In genomic region chr2:238168196-238168815, GRCh38 we compare ENCODE assay signal across 19 cellular contexts. TPM values are rescaled to one million over a fixed set of nuclear protein-coding genes. Genes with fewer than 3 reads are reported as not detected.
DNase-seq lines count a peak whose midpoint lies in the region; ATAC-seq and TF ChIP-seq lines count a peak whose summit lies in the region.
"Had no signal": no experiment of that assay in that cellular context is flagged by ENCODE, and none has a peak within 500 bp of the region (broad histone marks: within the 10 kb centered on the region; RNA-seq: fewer than 3 reads in every experiment).

No MANE protein-coding gene starts in this region.

- peak in 1 of 3 donors; percentile 53 for DNase-seq in CD4-positive, CD25-positive, alpha-beta regulatory T cell
- DNase-seq in RWPE1 (ENCODE audit: low spot score): no peak
- DNase-seq in dorsolateral prefrontal cortex: no peak
- DNase-seq in smooth muscle cell (lab: John Stamatoyannopoulos, UW; ENCODE audit: unreplicated experiment): no peak
- no peak for DNase-seq in foreskin melanocyte
- no peak for DNase-seq in prostate gland (ENCODE audit: low spot score)
- DNase-seq in activated CD4-positive, CD25-positive, alpha-beta regulatory T cell treated with anti-CD3 and anti-CD28 coated beads, Interleukin-2, amount 50 U/mL, for 72 hours: no peak
- no peak for DNase-seq in GM13976 (ENCODE audit: low spot score)
- DNase-seq: activated effector memory CD4-positive, alpha-beta T cell treated with anti-CD3 and anti-CD28 coated beads, Interleukin-2, amount 50 U/mL, for 16 hours; anterior cingulate cortex; Karpas-422; NCI-H1436; NCI-H345; SIG-M5; stimulated activated naive B cell treated with anti-CD40 and anti-IgM and Interleukin-4, amounts not matched to agents 10 μg/mL and 1 μg/mL and 100 μg/mL, for 72 hours had no signal

- no peak overlapping the region for H3K4me3 ChIP-seq in CD4-positive, CD25-positive, alpha-beta regulatory T cell (ENCODE audit: low read depth, low read length)
- no peak overlapping the region for H3K4me3 ChIP-seq in dorsolateral prefrontal cortex
- H3K4me3 ChIP-seq in smooth muscle cell: no peak overlapping the region
- H3K4me3 ChIP-seq in prostate gland: no peak overlapping the region
- H3K4me3 ChIP-seq: BLaER1 had no signal

- H3K27me3 Mint-ChIP-seq in CD4-positive, CD25-positive, alpha-beta regulatory T cell: peaks cover 12% of the 10 kb centered on the region

- TF ChIP-seq CTCF in RWPE1 (conservative IDR thresholded peaks at IDR 0.05; ENCODE audit: low read depth): no peak
- TF ChIP-seq CTCF in dorsolateral prefrontal cortex (IDR thresholded peaks at IDR 0.05 in 54 of 56, conservative IDR thresholded peaks at IDR 0.05 in 2 of 56; ENCODE audit: low read depth in 1 of 56, partially characterized antibody in 56 of 56): no peak
- no peak for TF ChIP-seq CTCF in smooth muscle cell (IDR thresholded peaks at IDR 0.05; ENCODE audit: borderline replicate concordance, insufficient read depth, poor library complexity, severe bottlenecking)
- no peak for TF ChIP-seq CTCF in prostate gland (IDR thresholded peaks at IDR 0.05)
- no peak for TF ChIP-seq CTCF in GM13976 (IDR thresholded peaks at IDR 0.05; ENCODE audit: borderline replicate concordance, control extremely low read depth, extremely low read depth, insufficient read depth, missing control alignments)

- ATAC-seq in CD4-positive, CD25-positive, alpha-beta regulatory T cell (ENCODE audit: low read depth in 2 of 2): no peak

- no peak overlapping the region for H3K4me2 ChIP-seq in smooth muscle cell
- H3K4me2 ChIP-seq: BLaER1 had no signal

- peaks cover 48% of the 10 kb centered on the region for H3K36me3 ChIP-seq in CD4-positive, CD25-positive, alpha-beta regulatory T cell (ENCODE audit: control insufficient read depth, insufficient read depth, low read length)
- H3K36me3 ChIP-seq in smooth muscle cell (ENCODE audit: low read depth) (no peaks in the 10 kb centered on the region), prostate gland (no peaks in the 10 kb centered on the region)

- WGBS in smooth muscle cell (ENCODE audit: low lambda C conversion rate): over 99% methylated on average over 11 of the region's 11 CpGs
- 87% methylated on average over 11 of the region's 11 CpGs for WGBS in prostate gland

- no peak overlapping the region for H3K9ac ChIP-seq in smooth muscle cell (ENCODE audit: low read depth)
- H3K9ac ChIP-seq: BLaER1, parathyroid adenoma had no signal

- H3K4me3 Mint-ChIP-seq in CD4-positive, CD25-positive, alpha-beta regulatory T cell: no peak overlapping the region
- H3K4me3 Mint-ChIP-seq: dendritic cell treated with granulocyte-macrophage colony-stimulating factor and Interleukin-4, amounts not matched to agents 40 ng/mL and 50 ng/mL, for 4 days; stimulated activated naive B cell treated with anti-CD40 and anti-IgM and Interleukin-4, amounts not matched to agents 10 μg/mL and 1 μg/mL and 100 μg/mL, for 72 hours had no signal

- peak overlapping the region in 2 of 3 donors; percentile 17 to 26 for H3K27ac Mint-ChIP-seq in CD4-positive, CD25-positive, alpha-beta regulatory T cell
- H3K27ac Mint-ChIP-seq: dendritic cell treated with granulocyte-macrophage colony-stimulating factor and Interleukin-4, amounts not matched to agents 40 ng/mL and 50 ng/mL, for 4 days had no signal

- no peaks in the 10 kb centered on the region for H3K79me2 ChIP-seq in smooth muscle cell (ENCODE audit: low read depth)
- H3K79me2 ChIP-seq: parathyroid adenoma had no signal

- no peak overlapping the region for H3K27ac ChIP-seq in CD4-positive, CD25-positive, alpha-beta regulatory T cell (ENCODE audit: insufficient read depth, low read length, poor library complexity, severe bottlenecking)
- H3K27ac ChIP-seq in RWPE1 (peak overlapping the region; percentile 97), dorsolateral prefrontal cortex (peak overlapping the region in 30 of 59 donors; percentile 9 to 84 (median 64)), smooth muscle cell (ENCODE audit: low read depth) (peak overlapping the region; percentile 89), prostate gland (no peak overlapping the region)
- H3K27ac ChIP-seq: BLaER1, parathyroid adenoma had no signal

- intact Hi-C loops in dorsolateral prefrontal cortex (cut with DNase I) (loop anchor here in 1 of 2 donors (10.0 kb wide), 1 partner anchor 76 kb away; the partner anchor contains the start of gene HES6), prostate gland (cut with DNase I) (loop anchor here (10.0 kb wide), 1 partner anchor 314 kb away; the partner anchor contains the start of gene RAMP1)

- H3K36me3 Mint-ChIP-seq in CD4-positive, CD25-positive, alpha-beta regulatory T cell: peaks cover 33% of the 10 kb centered on the region

- H4K20me1 ChIP-seq in smooth muscle cell (ENCODE audit: low read depth): no peaks in the 10 kb centered on the region

- peaks cover 8% of the 10 kb centered on the region for H3F3A ChIP-seq in smooth muscle cell (ENCODE audit: low read depth)

- no peaks in the 10 kb centered on the region for H3K9me3 ChIP-seq in CD4-positive, CD25-positive, alpha-beta regulatory T cell (ENCODE audit: control insufficient read depth in 2 of 2, low read length in 2 of 2)
- H3K9me3 ChIP-seq in smooth muscle cell (replicated peaks; ENCODE audit: low read depth) (no peaks in the 10 kb centered on the region), prostate gland (no peaks in the 10 kb centered on the region)
- H3K9me3 ChIP-seq: BLaER1 had no signal

- H3K4me1 Mint-ChIP-seq in CD4-positive, CD25-positive, alpha-beta regulatory T cell: peaks cover 0 to 3% (median 2%) of the 10 kb centered on the region in 4 donors

- in situ Hi-C loops in GM13976 (cut with MboI; ENCODE audit: low sequenced_read_pairs, unreplicated experiment): no loop called here

- H3K4me1 ChIP-seq in CD4-positive, CD25-positive, alpha-beta regulatory T cell (ENCODE audit: control insufficient read depth, insufficient read depth, low read length, poor library complexity, severe bottlenecking): no peaks in the 10 kb centered on the region
- H3K4me1 ChIP-seq in smooth muscle cell (ENCODE audit: low read depth) (peaks cover 5% of the 10 kb centered on the region), prostate gland (replicated peaks) (no peaks in the 10 kb centered on the region)

- H2AFZ ChIP-seq in smooth muscle cell (ENCODE audit: low read depth): no peak overlapping the region
- H2AFZ ChIP-seq: parathyroid adenoma had no signal

- H3K9me3 Mint-ChIP-seq in CD4-positive, CD25-positive, alpha-beta regulatory T cell: no peaks in the 10 kb centered on the region
- H3K9me3 Mint-ChIP-seq: dendritic cell treated with granulocyte-macrophage colony-stimulating factor and Interleukin-4, amounts not matched to agents 40 ng/mL and 50 ng/mL, for 4 days; stimulated activated naive B cell treated with anti-CD40 and anti-IgM and Interleukin-4, amounts not matched to agents 10 μg/mL and 1 μg/mL and 100 μg/mL, for 72 hours had no signal

- CTCF ChIA-PET in RWPE1 (lab: Yijun Ruan, JAX): interaction anchor here (1.0 kb wide), 1 partner anchor 9 kb away, joined by 3 read pairs; the partner anchor contains the start of gene ERFE

- POLR2A ChIA-PET in RWPE1 (lab: Yijun Ruan, JAX; ENCODE audit: low non-redundant PET): no interaction called here

- H3K27me3 ChIP-seq in CD4-positive, CD25-positive, alpha-beta regulatory T cell (ENCODE audit: control insufficient read depth, insufficient read depth, low read length): no peaks in the 10 kb centered on the region
- peaks cover 0 to 13% (median 0%) of the 10 kb centered on the region in 45 donors for H3K27me3 ChIP-seq in dorsolateral prefrontal cortex
- peaks cover 21% of the 10 kb centered on the region for H3K27me3 ChIP-seq in smooth muscle cell (ENCODE audit: low read depth)
- H3K27me3 ChIP-seq in prostate gland (replicated peaks; ENCODE audit: insufficient read depth): peaks cover 5% of the 10 kb centered on the region
- H3K27me3 ChIP-seq: BLaER1 had no signal

- TF ChIP-seq POLR2A in prostate gland (IDR thresholded peaks at IDR 0.05): no peak

RNA-seq across cellular contexts. Expression of gene ERFE, which starts 9.5 kb away (rescaled TPM):
- not detected for total RNA-seq in CD4-positive, CD25-positive, alpha-beta regulatory T cell
- under 1 TPM in 1 of 4 donors, not detected in 3; 0.29 TPM for polyA plus RNA-seq in CD4-positive, CD25-positive, alpha-beta regulatory T cell
- 1 to 10 TPM in 108 of 120 experiments, under 1 TPM in 12; 0.35 to 6.8 (median 2.2) TPM for total RNA-seq in dorsolateral prefrontal cortex
- 0.13 TPM in 1 of 2 replicates, not detected in the other for total RNA-seq in smooth muscle cell
- polyA plus RNA-seq in smooth muscle cell: 0.86 and 2.4 TPM in 2 replicates
- 1 to 10 TPM in 1 of 2 donors, not detected in 1; 7.7 TPM for total RNA-seq in prostate gland

RNA-seq across cellular contexts. Expression of gene KLHL30, which starts 29.8 kb away (rescaled TPM):
- total RNA-seq in CD4-positive, CD25-positive, alpha-beta regulatory T cell: not detected
- polyA plus RNA-seq in CD4-positive, CD25-positive, alpha-beta regulatory T cell: not detected
- total RNA-seq in dorsolateral prefrontal cortex (1 to 10 TPM in 4 of 120 experiments, under 1 TPM in 69, not detected in 47; 0.10 to 1.5 (median 0.24) TPM), smooth muscle cell (0.31 and 0.36 TPM in 2 replicates), prostate gland (1 to 10 TPM in 1 of 2 donors, under 1 TPM in 1; 0.23 to 1.9 TPM)
- polyA plus RNA-seq in smooth muscle cell: 0.17 TPM in 1 of 2 replicates, not detected in the other
- total RNA-seq: activated CD8-positive, alpha-beta memory T cell treated with anti-CD3 and anti-CD28 coated beads for 36 hours had no signal

RNA-seq across cellular contexts. Expression of gene ILKAP, which starts 35.2 kb away (rescaled TPM):
- 122 TPM for total RNA-seq in CD4-positive, CD25-positive, alpha-beta regulatory T cell
- polyA plus RNA-seq in CD4-positive, CD25-positive, alpha-beta regulatory T cell: 10 to 100 TPM; 39.7 to 52.4 (median 49.2) TPM
- total RNA-seq in dorsolateral prefrontal cortex: 10 to 100 TPM; 44.0 to 90.8 (median 62.7) TPM
- 11.0 and 12.0 TPM in 2 replicates for total RNA-seq in smooth muscle cell
- 21.9 and 23.3 TPM in 2 replicates for polyA plus RNA-seq in smooth muscle cell
- total RNA-seq in prostate gland: 10 to 100 TPM; 33.6 to 41.8 TPM

Comparison
In these comparisons a context has a peak if more than half of its experiments do, and no peak if none do; other contexts are left out.
1. H3K27ac ChIP-seq: peak in RWPE1 (single experiment), dorsolateral prefrontal cortex (30 of 59) and smooth muscle cell (single experiment); none in CD4-positive, CD25-positive, alpha-beta regulatory T cell (single experiment) and prostate gland (0 of 2).